ENCODE assay signal across 8 cellular contexts in genomic region chr9:21964925-21965385, GRCh38.
DNase-seq lines count a peak whose midpoint lies in the region; ATAC-seq lines count a peak whose summit lies in the region.

No MANE protein-coding gene starts in this region.

- DNase-seq in AG08395 (ENCODE audit: low spot score) (peak; percentile 41), NCI-H1694 treated with DMSO at 0.1 percent for 48 hours (lab: John Stamatoyannopoulos, UW) (no peak), superior temporal gyrus (ENCODE audit: extremely low spot score) (no peak)
- DNase-seq in activated T-helper 9 cell treated with anti-CD3 and anti-CD28 coated beads, Interleukin-2, amount 50 U/mL, for 16 hours (ENCODE audit: low read depth) = peak; percentile 49
- DNase-seq in stimulated activated CD4-positive, alpha-beta T cell treated with anti-CD3 and anti-CD28 coated beads, Interleukin-15, amount 100 ng/mL, for 24 hours = peak; percentile 74

- H3K4me3 ChIP-seq in iPS-11a (ENCODE audit: low read depth, low read length) = peak overlapping the region; percentile 18

- peak; percentile 57 for ATAC-seq in GM19438 (IDR thresholded peaks at IDR 0.05; ENCODE audit: low read depth, unreplicated experiment)
- ATAC-seq in HG03558 (IDR thresholded peaks at IDR 0.05; ENCODE audit: extremely low read depth, unreplicated experiment) = peak; percentile 51

Comparison
In these comparisons a context has a peak if more than half of its experiments do, and no peak if none do; other contexts are left out.
1. DNase-seq: peak in AG08395 (single experiment), activated T-helper 9 cell treated with anti-CD3 and anti-CD28 coated beads, Interleukin-2, amount 50 U/mL, for 16 hours (single experiment) and stimulated activated CD4-positive, alpha-beta T cell treated with anti-CD3 and anti-CD28 coated beads, Interleukin-15, amount 100 ng/mL, for 24 hours (single experiment); none in NCI-H1694 treated with DMSO at 0.1 percent for 48 hours (single experiment) and superior temporal gyrus (single experiment).